Comparison of ENCODE assay signal across 18 cellular contexts in genomic region chr2:65565681-65566080, GRCh38.
DNase-seq lines count a peak whose midpoint lies in the region; ATAC-seq, FAIRE-seq and TF ChIP-seq lines count a peak whose summit lies in the region.
"Had no signal": no experiment of that assay in that cellular context is flagged by ENCODE, and none has a peak within 500 bp of the region (broad histone marks: within the 10 kb centered on the region; RNA-seq: fewer than 3 reads in every experiment).

No MANE protein-coding gene starts in this region.

- no peaks in the 10 kb centered on the region for H3K36me3 ChIP-seq in keratinocyte (ENCODE audit: control insufficient read depth in 2 of 2, extremely low read depth in 1 of 2, insufficient read depth in 2 of 2, low read length in 2 of 2)
- no peaks in the 10 kb centered on the region for H3K36me3 ChIP-seq in spleen
- H3K36me3 ChIP-seq in neural progenitor cell, result no peaks in the 10 kb centered on the region
- H3K36me3 ChIP-seq in stomach, result no peaks in the 10 kb centered on the region
- H3K36me3 ChIP-seq: Peyer's patch had no signal

- no peaks in the 10 kb centered on the region for H3K9me1 ChIP-seq in keratinocyte (ENCODE audit: control insufficient read depth, extremely low read depth, insufficient read depth, low read length)

- no peaks in the 10 kb centered on the region for H3K9me3 Mint-ChIP-seq in chondrocyte (ENCODE audit: low read depth)
- peaks cover 2% of the 10 kb centered on the region for H3K9me3 Mint-ChIP-seq in neural progenitor cell

- H3K79me2 ChIP-seq in keratinocyte (ENCODE audit: control insufficient read depth, insufficient read depth, low read length), result no peaks in the 10 kb centered on the region
- H3K79me2 ChIP-seq in neural progenitor cell (ENCODE audit: low read depth), result no peaks in the 10 kb centered on the region

- FAIRE-seq in keratinocyte (lab: Jason Lieb, UNC), result no peak
- FAIRE-seq: GM18507 had no signal

- H2AFZ ChIP-seq in keratinocyte (ENCODE audit: control insufficient read depth, low read length) (peak overlapping the region; percentile 78), neural progenitor cell (replicated peaks) (no peak overlapping the region)

- H3K27ac ChIP-seq in keratinocyte (ENCODE audit: control insufficient read depth, insufficient read depth, low read length) (peak overlapping the region; percentile 99), spleen (no peak overlapping the region), neural progenitor cell (no peak overlapping the region), stomach (no peak overlapping the region)
- H3K27ac ChIP-seq: Peyer's patch had no signal

- no peak for TF ChIP-seq EP300 in stomach (IDR thresholded peaks at IDR 0.05)

- in situ Hi-C loops in G401 (cut with HindIII; ENCODE audit: low sequenced_read_pairs), result no loop called here

- H4K20me1 ChIP-seq in keratinocyte (ENCODE audit: control insufficient read depth, extremely low read depth, insufficient read depth, low read length), result no peaks in the 10 kb centered on the region
- H4K20me1 ChIP-seq in neural progenitor cell (ENCODE audit: low read depth), result no peaks in the 10 kb centered on the region

- TF ChIP-seq POLR2A in spleen (IDR thresholded peaks at IDR 0.05) (no peak), stomach (IDR thresholded peaks at IDR 0.05) (no peak)

- no peak for ATAC-seq in HG03097 (IDR thresholded peaks at IDR 0.05; ENCODE audit: low FRiP score, unreplicated experiment)

- H3K27ac Mint-ChIP-seq in chondrocyte (ENCODE audit: unreplicated experiment) (no peak overlapping the region), neural progenitor cell (no peak overlapping the region)
- H3K27ac Mint-ChIP-seq: CD4-positive, alpha-beta memory T cell had no signal

- 85 to 96% (median 89%) methylated on average over 8 of the region's 8 CpGs for WGBS in spleen, 5 donors
- WGBS in stomach, 5 donors, result 78 to 84% (median 80%) methylated on average over 7 to 8 of the region's 8 CpGs

- peaks cover 18% of the 10 kb centered on the region for H3K4me1 Mint-ChIP-seq in chondrocyte (ENCODE audit: low read depth)
- peaks cover 19% of the 10 kb centered on the region for H3K4me1 Mint-ChIP-seq in neural progenitor cell

- H3K4me3 Mint-ChIP-seq in chondrocyte (ENCODE audit: unreplicated experiment), result no peak overlapping the region
- H3K4me3 Mint-ChIP-seq in neural progenitor cell, result no peak overlapping the region
- H3K4me3 Mint-ChIP-seq: CD4-positive, alpha-beta memory T cell had no signal

- H3K9me3 ChIP-seq in keratinocyte (ENCODE audit: control insufficient read depth, low read depth, low read length) (no peaks in the 10 kb centered on the region), spleen (no peaks in the 10 kb centered on the region), neural progenitor cell (ENCODE audit: low read depth) (no peaks in the 10 kb centered on the region), stomach (no peaks in the 10 kb centered on the region)
- H3K9me3 ChIP-seq: Peyer's patch had no signal

- H3K9ac ChIP-seq in keratinocyte (ENCODE audit: control insufficient read depth, extremely low read depth, insufficient read depth, low read length) (peak overlapping the region; percentile 96), neural progenitor cell (no peak overlapping the region)

- dilution Hi-C loops in keratinocyte (cut with MboI; ENCODE audit: extremely low pct_ligation_motif_present, low sequenced_read_pairs), result no loop called here

- H3K27me3 ChIP-seq in keratinocyte (ENCODE audit: control insufficient read depth, extremely low read depth, insufficient read depth, low read length), result no peaks in the 10 kb centered on the region
- no peaks in the 10 kb centered on the region for H3K27me3 ChIP-seq in spleen (replicated peaks in 1 of 7)
- H3K27me3 ChIP-seq in neural progenitor cell, result peaks cover 67% of the 10 kb centered on the region
- peaks cover 0 to 3% (median 0%) of the 10 kb centered on the region in 3 donors for H3K27me3 ChIP-seq in stomach
- H3K27me3 ChIP-seq: Peyer's patch had no signal

- H3K36me3 Mint-ChIP-seq in chondrocyte (ENCODE audit: low read depth) (no peaks in the 10 kb centered on the region), neural progenitor cell (no peaks in the 10 kb centered on the region)
- H3K36me3 Mint-ChIP-seq: CD4-positive, alpha-beta memory T cell had no signal

- peaks cover 25% of the 10 kb centered on the region for H3K4me1 ChIP-seq in keratinocyte (ENCODE audit: control insufficient read depth, extremely low read depth, insufficient read depth, low read length)
- H3K4me1 ChIP-seq in spleen, result no peaks in the 10 kb centered on the region
- H3K4me1 ChIP-seq in neural progenitor cell, result peaks cover 10% of the 10 kb centered on the region
- H3K4me1 ChIP-seq in stomach, result peaks cover 0 to 8% (median 2%) of the 10 kb centered on the region in 4 donors
- H3K4me1 ChIP-seq: Peyer's patch had no signal

- intact Hi-C loops in spleen (cut with DNase I; ENCODE audit: low total_unique reads), result no loop called here
- intact Hi-C loops in stomach (cut with DNase I; ENCODE audit: low total_unique reads), result no loop called here

- H3K4me3 ChIP-seq in keratinocyte (ENCODE audit: control insufficient read depth in 2 of 3, extremely low read depth in 1 of 3, insufficient read depth in 2 of 3, low read depth in 1 of 3, low read length in 3 of 3), result no peak overlapping the region
- no peak overlapping the region for H3K4me3 ChIP-seq in spleen
- H3K4me3 ChIP-seq in neural progenitor cell, result no peak overlapping the region
- no peak overlapping the region for H3K4me3 ChIP-seq in stomach
- H3K4me3 ChIP-seq: Peyer's patch had no signal

- H3K4me2 ChIP-seq in keratinocyte (ENCODE audit: control insufficient read depth, extremely low read depth, insufficient read depth, low read depth, low read length), result peak overlapping the region; percentile 99
- no peak overlapping the region for H3K4me2 ChIP-seq in neural progenitor cell

- DNase-seq in G401 (ENCODE audit: low spot score), result peak; percentile 20
- peak; percentile 12 for DNase-seq in cerebellar cortex (ENCODE audit: low spot score)
- no peak for DNase-seq in keratinocyte (ENCODE audit: low read depth, low spot score)
- DNase-seq in spleen, result peak; percentile 59
- no peak for DNase-seq in chondrocyte (ENCODE audit: low spot score)
- DNase-seq in neural progenitor cell (ENCODE audit: low spot score), result no peak
- no peak for DNase-seq in stomach
- DNase-seq: AML-193; CD4-positive, alpha-beta memory T cell; HCEC 1CT; MV-4-11; NCI-H1417 treated with DMSO at 0.1 percent for 48 hours; NCI-H2029 treated with DMSO at 0.1 percent for 48 hours; NCI-H510A treated with DMSO at 0.1 percent for 48 hours; Peyer's patch; SIG-M5 had no signal

- H3K27me3 Mint-ChIP-seq in chondrocyte (ENCODE audit: low read depth), result no peaks in the 10 kb centered on the region
- H3K27me3 Mint-ChIP-seq in neural progenitor cell (ENCODE audit: insufficient read depth, low read depth), result peaks cover 12% of the 10 kb centered on the region

- TF ChIP-seq CTCF in keratinocyte (optimal IDR thresholded peaks at IDR 0.05 in 1 of 3, IDR thresholded peaks at IDR 0.05 in 1 of 3, conservative IDR thresholded peaks at IDR 0.05 in 1 of 3; ENCODE audit: extremely low read depth in 1 of 3, insufficient read depth in 2 of 3, low read length in 3 of 3), result no peak
- TF ChIP-seq CTCF in spleen (IDR thresholded peaks at IDR 0.05 in 8 of 11, conservative IDR thresholded peaks at IDR 0.05 in 3 of 11), result no peak
- TF ChIP-seq CTCF in chondrocyte (IDR thresholded peaks at IDR 0.05), result no peak
- no peak for TF ChIP-seq CTCF in neural progenitor cell (IDR thresholded peaks at IDR 0.05)
- no peak for TF ChIP-seq CTCF in stomach (IDR thresholded peaks at IDR 0.05)

- H3F3A ChIP-seq in neural progenitor cell (ENCODE audit: low read depth), result no peaks in the 10 kb centered on the region

Comparison
In these comparisons a context has a peak if more than half of its experiments do, and no peak if none do; other contexts are left out.
1. DNase-seq: peak in G401 (single experiment), cerebellar cortex (single experiment) and spleen (single experiment); none in keratinocyte (single experiment), chondrocyte (single experiment), neural progenitor cell (single experiment) and stomach (single experiment).